ENCODE assay signal across 8 cellular contexts in the genomic region with DNA sequence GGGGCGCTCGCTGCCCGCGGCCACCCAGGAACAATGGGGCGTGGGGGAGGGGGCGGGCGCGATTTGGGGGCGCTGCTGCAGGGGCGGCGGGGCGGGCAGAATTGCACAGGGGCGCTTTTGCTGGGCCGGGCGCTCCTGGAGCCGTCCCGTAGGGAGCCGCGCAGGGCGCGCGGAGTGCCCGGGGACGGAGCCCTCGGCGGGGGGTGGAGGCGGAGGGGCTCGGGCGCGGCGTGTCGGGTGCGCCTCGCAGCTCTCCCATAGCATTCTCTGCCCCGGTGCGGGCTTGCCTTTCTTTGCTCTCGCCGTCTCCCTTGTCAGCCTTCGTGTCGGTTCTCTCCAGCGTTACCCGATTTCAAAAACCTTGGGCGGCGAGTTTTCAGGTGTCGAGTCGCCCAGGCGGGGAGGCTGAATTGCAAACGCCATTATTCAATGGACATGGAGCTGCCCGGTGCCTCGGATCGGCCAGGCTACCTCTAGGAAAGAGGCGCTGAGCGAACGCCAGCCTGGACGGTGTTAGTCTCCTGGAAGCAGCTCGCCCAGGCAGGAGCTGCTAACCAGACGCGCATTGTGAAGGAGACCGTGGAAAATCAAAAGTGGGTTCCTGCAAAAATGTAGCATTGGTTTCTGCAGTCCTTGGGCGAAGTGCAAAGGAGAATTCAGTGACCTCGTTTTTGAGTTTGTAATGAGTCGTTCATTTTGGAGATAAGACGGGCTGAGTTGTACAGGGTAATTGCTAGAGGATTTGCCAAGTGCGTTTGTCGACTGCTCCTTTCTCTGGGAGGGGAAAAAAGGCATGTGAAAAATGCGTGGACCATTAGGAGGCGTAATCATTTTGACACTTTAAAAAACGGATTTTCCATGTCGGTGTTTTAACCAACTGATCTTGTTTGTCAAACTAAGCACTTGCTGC. TPM values are rescaled to one million over a fixed set of nuclear protein-coding genes. Genes with fewer than 3 reads are reported as not detected.
DNase-seq lines count a peak whose midpoint lies in the region; ATAC-seq, FAIRE-seq and TF ChIP-seq lines count a peak whose summit lies in the region.

No MANE protein-coding gene starts in this region.

- peak overlapping the region; percentile 99 for H4K5ac ChIP-seq in H1 (ENCODE audit: insufficient read length, low read depth, low read length)

- H3K79me1 ChIP-seq in H1 (ENCODE audit: low read depth, low read length) (0 out of 2 replicates have a peak, but pooled peaks cover 2% of the 10 kb centered on the region), mesenchymal stem cell (replicated peaks; ENCODE audit: low read length, poor library complexity, severe bottlenecking) (peaks cover 15% of the 10 kb centered on the region)

- FAIRE-seq in D721Med (lab: Jason Lieb, UNC) (no peak), H1 (lab: Jason Lieb, UNC) (no peak)

- peak overlapping the region; percentile 55 for H3K4ac ChIP-seq in H1 (replicated peaks; ENCODE audit: insufficient read length, low read depth, low read length)
- H3K4ac ChIP-seq in mesenchymal stem cell (ENCODE audit: low read depth in 1 of 2, low read length in 2 of 2): no peak overlapping the region

- CTCF ChIA-PET in H1 (lab: Charles Lee; ENCODE audit: partially characterized antibody): interaction anchor here (1.0 to 2.7 kb wide), 9 partner anchors 8 to 127 kb away, joined by 3 to 17 read pairs (median 5); no protein-coding TSS in a partner anchor

- no peak overlapping the region for H2AFZ ChIP-seq in H1 (ENCODE audit: low read length)
- H2AFZ ChIP-seq in mesenchymal stem cell (ENCODE audit: low read depth, low read length): peak overlapping the region; percentile 51

- peaks cover 0 to 8% (median 0%) of the 10 kb centered on the region in 4 experiments; a peak in 3 of 8 replicates for H3K36me3 ChIP-seq in H1 (ENCODE audit: control insufficient read depth in 2 of 4, insufficient read depth in 4 of 4, low read length in 3 of 4)
- no peaks in the 10 kb centered on the region for H3K36me3 ChIP-seq in mesenchymal stem cell (ENCODE audit: control insufficient read depth in 1 of 2, insufficient read depth in 2 of 2, low read depth in 1 of 2, low read length in 2 of 2)
- H3K36me3 ChIP-seq in stomach: no peaks in the 10 kb centered on the region

- H3K9me3 ChIP-seq in H1 (ENCODE audit: insufficient read depth in 2 of 2, low read depth in 1 of 2, low read length in 1 of 2) (no peaks in the 10 kb centered on the region), mesenchymal stem cell (ENCODE audit: control insufficient read depth, low read length) (no peaks in the 10 kb centered on the region), stomach (no peaks in the 10 kb centered on the region)

- peaks cover 33 to 52% of the 10 kb centered on the region in 2 experiments for H3K79me2 ChIP-seq in H1 (ENCODE audit: control insufficient read depth in 1 of 2, insufficient read depth in 2 of 2, low read length in 2 of 2)

- peak overlapping the region; percentile 52; the same call in 1 of the 2 replicates for H2BK12ac ChIP-seq in H1 (ENCODE audit: low read depth, low read length)
- no peak overlapping the region for H2BK12ac ChIP-seq in mesenchymal stem cell (ENCODE audit: low read length in 2 of 2)

- H2BK20ac ChIP-seq in H1 (ENCODE audit: low read length): no peak overlapping the region

- TF ChIP-seq RAD21 in H1 (IDR thresholded peaks at IDR 0.05 in 1 of 2, conservative IDR thresholded peaks at IDR 0.05 in 1 of 2; ENCODE audit: low read depth in 2 of 2, low read length in 2 of 2): no peak

- peak overlapping the region; percentile 68 for H2BK120ac ChIP-seq in H1 (replicated peaks; ENCODE audit: low read depth, low read length)
- no peak overlapping the region for H2BK120ac ChIP-seq in mesenchymal stem cell (ENCODE audit: low read depth, low read length)

- H2BK5ac ChIP-seq in H1 (ENCODE audit: low read depth, low read length) (peak overlapping the region; percentile 98), mesenchymal stem cell (ENCODE audit: low read depth, low read length, poor library complexity, severe bottlenecking) (no peak overlapping the region)

- POLR2A ChIA-PET in H1 (lab: Charles Lee; ENCODE audit: partially characterized antibody): interaction anchor here (0.7 to 12.6 kb wide), 11 partner anchors 8 to 156 kb away, joined by 3 to 144 read pairs (median 4); no protein-coding TSS in a partner anchor

- intact Hi-C loops in stomach (cut with DNase I; ENCODE audit: low total_unique reads): no loop called here

- peak overlapping the region; percentile 93 for H3K18ac ChIP-seq in H1 (ENCODE audit: extremely low read depth, low read length)
- H3K18ac ChIP-seq in mesenchymal stem cell (ENCODE audit: low read depth in 1 of 2, low read length in 2 of 2): peak overlapping the region in 1 of 2 experiments; percentile 50

- H3K23ac ChIP-seq in H1 (ENCODE audit: insufficient read length) (no peak overlapping the region), mesenchymal stem cell (ENCODE audit: low read length in 2 of 2) (no peak overlapping the region)

- no peak overlapping the region; the same call in 1 of the 2 replicates for H2AK5ac ChIP-seq in H1 (ENCODE audit: low read depth, low read length)
- no peak overlapping the region for H2AK5ac ChIP-seq in mesenchymal stem cell (ENCODE audit: low read length, severe bottlenecking)

- H3K56ac ChIP-seq in H1 (replicated peaks; ENCODE audit: insufficient read length, low read depth, low read length): peak overlapping the region; percentile 82

- H4K8ac ChIP-seq in H1 (ENCODE audit: extremely low read depth, insufficient read depth, low read length): peak overlapping the region; percentile 99
- H4K8ac ChIP-seq in mesenchymal stem cell (ENCODE audit: low read length): no peak overlapping the region

- TF ChIP-seq EP300 in H1 (IDR thresholded peaks at IDR 0.05; ENCODE audit: borderline replicate concordance in 1 of 2, low read depth in 2 of 2, low read length in 2 of 2) (no peak), stomach (IDR thresholded peaks at IDR 0.05) (no peak)

- H3K14ac ChIP-seq in H1 (ENCODE audit: insufficient read length) (peak overlapping the region; percentile 50), mesenchymal stem cell (ENCODE audit: low read length in 2 of 2) (peak overlapping the region in 1 of 2 experiments; percentile 87)

- H3K4me2 ChIP-seq in H1 (ENCODE audit: insufficient read depth in 1 of 2, low read depth in 2 of 2, low read length in 2 of 2): peak overlapping the region; percentile 78 to 82
- peak overlapping the region; percentile 82 for H3K4me2 ChIP-seq in mesenchymal stem cell (ENCODE audit: low read length, poor library complexity, severe bottlenecking)

- DNase-seq in D721Med (ENCODE audit: insufficient read length, low spot score) (peak; percentile 19), LNCaP clone FGC (ENCODE audit: low read depth) (no peak), H1 (ENCODE audit: low read depth in 1 of 2, low spot score in 2 of 2) (peak in 1 of 2 experiments; percentile 67), mesenchymal stem cell (peak; percentile 41), stomach (peak; percentile 52), HuH-7.5 (ENCODE audit: low spot score) (no peak)
- DNase-seq in activated CD4-positive, alpha-beta T cell treated with anti-CD3 and anti-CD28 coated beads, Interleukin-2, amount 50 U/mL, for 1 hour: peak; percentile 14

- ATAC-seq in GM21619 (IDR thresholded peaks at IDR 0.05; ENCODE audit: unreplicated experiment): peak; percentile 29

- WGBS in H1 (ENCODE audit: extremely low coverage in 1 of 2, insufficient coverage in 1 of 2, insufficient read length in 1 of 2, insufficient replicate concordance in 2 of 2, low coverage in 1 of 2, low lambda C conversion rate in 2 of 2, missing lambda C conversion rate in 1 of 2), 2 experiments: 2% methylated on average over 37 of the region's 69 CpGs; no CpG with 5 or more reads in 1 of the 2 experiments
- WGBS in mesenchymal stem cell: under 1% methylated on average over 64 of the region's 69 CpGs
- 1 to 2% (median 1%) methylated on average over 31 to 69 of the region's 69 CpGs for WGBS in stomach, 5 donors

- H3K27me3 ChIP-seq in H1 (replicated peaks in 1 of 4; ENCODE audit: control insufficient read depth in 3 of 4, extremely low read depth in 1 of 4, insufficient read depth in 3 of 4, low read length in 3 of 4) (no peaks in the 10 kb centered on the region), mesenchymal stem cell (ENCODE audit: control insufficient read depth in 1 of 2, insufficient read depth in 1 of 2, low read length in 2 of 2) (peaks cover 0 to 12% of the 10 kb centered on the region in 2 experiments), stomach (peaks cover 0 to 43% (median 13%) of the 10 kb centered on the region in 3 donors)

- H2BK15ac ChIP-seq in H1 (ENCODE audit: low read length) (no peak overlapping the region; the same call in 1 of the 2 replicates), mesenchymal stem cell (ENCODE audit: low read depth, poor library complexity, severe bottlenecking) (no peak overlapping the region)

- peak overlapping the region; percentile 95 for H3K27ac ChIP-seq in H1 (ENCODE audit: low read depth, low read length)
- H3K27ac ChIP-seq in mesenchymal stem cell (ENCODE audit: low read length, poor library complexity, severe bottlenecking): peak overlapping the region; percentile 39
- H3K27ac ChIP-seq in stomach: peak overlapping the region; percentile 90 to 93 (median 92)

- peak; percentile 4 for TF ChIP-seq CTCF in D721Med (IDR thresholded peaks at IDR 0.05; ENCODE audit: insufficient read depth, missing control alignments)
- TF ChIP-seq CTCF in LNCaP clone FGC (IDR thresholded peaks at IDR 0.05; ENCODE audit: control insufficient read depth, extremely low read depth, insufficient read depth): peak; percentile 26
- no peak for TF ChIP-seq CTCF in H1 (IDR thresholded peaks at IDR 0.05; ENCODE audit: control extremely low read depth in 1 of 3, insufficient read depth in 1 of 3, low read depth in 1 of 3, low read length in 3 of 3)
- no peak for TF ChIP-seq CTCF in stomach (IDR thresholded peaks at IDR 0.05)

- peaks cover 12 to 13% of the 10 kb centered on the region in 2 experiments for H4K20me1 ChIP-seq in H1 (replicated peaks in 1 of 2; ENCODE audit: control insufficient read depth in 1 of 2, insufficient read depth in 2 of 2, low read length in 2 of 2)

- TF ChIP-seq POLR2A in H1 (IDR thresholded peaks at IDR 0.05; ENCODE audit: control extremely low read depth in 1 of 2, low read depth in 2 of 2, low read length in 2 of 2) (peak in 1 of 2 experiments; percentile 20), stomach (IDR thresholded peaks at IDR 0.05) (no peak)

- H3K4me1 ChIP-seq in H1 (replicated peaks in 1 of 4; ENCODE audit: control insufficient read depth in 3 of 4, insufficient read depth in 4 of 4, low read length in 3 of 4) (peaks cover 2 to 13% (median 11%) of the 10 kb centered on the region in 4 experiments), mesenchymal stem cell (ENCODE audit: control insufficient read depth, insufficient read depth, low read depth, low read length) (peaks cover 4% of the 10 kb centered on the region), stomach (peaks cover 18 to 34% (median 31%) of the 10 kb centered on the region in 4 donors)

- H4K91ac ChIP-seq in H1 (replicated peaks; ENCODE audit: insufficient read length, low read length): peak overlapping the region; percentile 92
- no peak overlapping the region for H4K91ac ChIP-seq in mesenchymal stem cell (ENCODE audit: low read length)

- H3K4me3 ChIP-seq in LNCaP clone FGC (ENCODE audit: low read depth, low read length): peak overlapping the region; percentile 67
- peak overlapping the region; percentile 85 to 100 (median 96) for H3K4me3 ChIP-seq in H1 (ENCODE audit: extremely low read depth in 1 of 4, insufficient read depth in 2 of 4, low read depth in 3 of 4, low read length in 4 of 4)
- H3K4me3 ChIP-seq in mesenchymal stem cell (ENCODE audit: insufficient read depth in 1 of 2, low read depth in 1 of 2, low read length in 2 of 2): peak overlapping the region; percentile 79 to 97
- H3K4me3 ChIP-seq in stomach: peak overlapping the region; percentile 69 to 79 (median 74)

- H3K23me2 ChIP-seq in H1 (ENCODE audit: low read depth, low read length): peaks cover 9% of the 10 kb centered on the region

- peak overlapping the region; percentile 89 to 96 (median 94) for H3K9ac ChIP-seq in H1 (replicated peaks in 1 of 4; ENCODE audit: extremely low read depth in 1 of 4, low read depth in 3 of 4, low read length in 3 of 4)
- peak overlapping the region; percentile 68 for H3K9ac ChIP-seq in mesenchymal stem cell (ENCODE audit: low read length)

RNA-seq across cellular contexts. Expression of gene CXADR, which starts 0.6 kb away (rescaled TPM):
- total RNA-seq in H1 (2021; fragmentation: NEBNext Ultra II Directional; extraction: Animal tissue kit (Norgen Biotek cat#: 25700)): 142 and 145 TPM in 2 replicates
- polyA plus RNA-seq in H1 (2011; rRNA removed) (37.2 and 45.6 TPM in 2 replicates), stomach (10 to 100 TPM; 10.9 to 14.4 (median 13.6) TPM)
- 52.6 TPM for polyA plus RNA-seq in H1 (2011; cell fraction: cytosol; rRNA removed)
- polyA plus RNA-seq in H1 (2011; cell fraction: nucleus; rRNA removed): 29.0 TPM
- 48.0 to 68.5 TPM (median 61.5 TPM) in 4 replicates for polyA plus RNA-seq in H1 (2012, experiment 1 of 2)
- polyA plus RNA-seq in H1 (2012, experiment 2 of 2): 4.4 TPM
- 156 TPM for polyA plus RNA-seq in H1 (2013, experiment 1 of 2)
- 189 TPM for polyA plus RNA-seq in H1 (2013, experiment 2 of 2)
- 200 and 260 TPM in 2 replicates for polyA minus RNA-seq in H1 (2011; rRNA and poly(A)+ RNA removed)
- polyA minus RNA-seq in H1 (2011; cell fraction: cytosol; rRNA and poly(A)+ RNA removed): 126 TPM
- polyA minus RNA-seq in H1 (2011; cell fraction: nucleus; rRNA and poly(A)+ RNA removed): 113 TPM
- 0.97 TPM for polyA plus RNA-seq in mesenchymal stem cell (2013, experiment 1 of 2)
- polyA plus RNA-seq in mesenchymal stem cell (2013, experiment 2 of 2): 0.71 TPM
- total RNA-seq in stomach: 100 to 1,000 TPM in 1 of 5 donors, 10 to 100 TPM in 3, 1 to 10 TPM in 1; 2.3 to 174 (median 41.6) TPM

Comparison
In these comparisons a context has a peak if more than half of its experiments do, and no peak if none do; other contexts are left out.
1. DNase-seq: peak in D721Med (single experiment), activated CD4-positive, alpha-beta T cell treated with anti-CD3 and anti-CD28 coated beads, Interleukin-2, amount 50 U/mL, for 1 hour (single experiment), mesenchymal stem cell (single experiment) and stomach (single experiment); none in LNCaP clone FGC (single experiment) and HuH-7.5 (single experiment).
2. CTCF ChIP-seq: peak in D721Med (single experiment) and LNCaP clone FGC (single experiment); none in H1 (0 of 3) and stomach (0 of 7).
3. H3K27ac ChIP-seq: peak in every context shown above with its lines; median percentile 95 in H1; 92 in stomach; 39 in mesenchymal stem cell.
4. Peak in every context shown above with its lines, with median percentiles within 50 percentile points of each other: H3K4me3 ChIP-seq.